Comparison of ENCODE assay signal across 8 cellular contexts in genomic region chr1:25810341-25811299, GRCh38. TPM values are rescaled to one million over a fixed set of nuclear protein-coding genes. Genes with fewer than 3 reads are reported as not detected.
DNase-seq lines count a peak whose midpoint lies in the region; ATAC-seq and TF ChIP-seq lines count a peak whose summit lies in the region.

No MANE protein-coding gene starts in this region.

- H3K27me3 ChIP-seq in left lung: no peaks in the 10 kb centered on the region

- no peak overlapping the region for H3K27ac ChIP-seq in caudate nucleus (ENCODE audit: low read depth, low read length)
- H3K27ac ChIP-seq in left lung: no peak overlapping the region

- H3K4me3 ChIP-seq in left lung: no peak overlapping the region

- DNase-seq in DMS 273 (lab: John Stamatoyannopoulos, UW; ENCODE audit: unreplicated experiment) (peak; percentile 80), DMS 273 treated with DMSO at 0.1 percent for 48 hours (lab: John Stamatoyannopoulos, UW) (no peak), NCI-H146 (lab: John Stamatoyannopoulos, UW) (peak; percentile 52), caudate nucleus (lab: John Stamatoyannopoulos, UW) (peak in 55 of 61 donors; percentile 7 to 75 (median 45)), left lung (peak; percentile 68 to 93)
- DNase-seq in stimulated activated CD8-positive, alpha-beta memory T cell treated with anti-CD3 and anti-CD28 coated beads, Interleukin-12 subunit alpha, Interleukin-12 subunit beta, amount 100 ng/mL, for 1 hour (ENCODE audit: low read depth): peak; percentile 66

- peak; percentile 92 to 94 for TF ChIP-seq CTCF in left lung (IDR thresholded peaks at IDR 0.05)

- peak; percentile 68 to 78 for ATAC-seq in activated CD4-positive, CD25-positive, alpha-beta regulatory T cell treated with anti-CD3 and anti-CD28 coated beads, Interleukin-2, amount 50 U/mL, for 24 hours
- ATAC-seq in left lung (peak; percentile 81), GM18498 (IDR thresholded peaks at IDR 0.05; ENCODE audit: unreplicated experiment) (no peak)

- no peaks in the 10 kb centered on the region for H3K9me3 ChIP-seq in left lung

- H3K36me3 ChIP-seq in left lung: peaks cover 0 to 87% of the 10 kb centered on the region in 2 donors

- peaks cover 8 to 36% of the 10 kb centered on the region in 2 donors for H3K4me1 ChIP-seq in left lung

- intact Hi-C loops in left lung (cut with DNase I): no loop called here

RNA-seq across cellular contexts. Expression of gene MTFR1L, which starts 9.1 kb away (rescaled TPM):
- 10 to 100 TPM; 44.5 to 45.0 TPM for total RNA-seq in left lung

RNA-seq across cellular contexts. Expression of gene SELENON, which starts 10.6 kb away (rescaled TPM):
- total RNA-seq in left lung: 10 to 100 TPM; 86.2 to 94.7 TPM

RNA-seq across cellular contexts. Expression of gene AUNIP, which starts 48.6 kb away (rescaled TPM):
- total RNA-seq in left lung: 1 to 10 TPM in 1 of 2 donors, under 1 TPM in 1; 0.97 to 1.2 TPM
